1 cellular context compared by ENCODE assay signal in genomic region chr1:39757501-39757900, GRCh38.
TF ChIP-seq lines count a peak whose summit lies in the region.

No MANE protein-coding gene starts in this region.

TF ChIP-seq in K562, 482 proteins besides CTCF, POLR2A, EP300 and RAD21 (continued from another document and continues in another):
- TF ChIP-seq, protein P1, sequence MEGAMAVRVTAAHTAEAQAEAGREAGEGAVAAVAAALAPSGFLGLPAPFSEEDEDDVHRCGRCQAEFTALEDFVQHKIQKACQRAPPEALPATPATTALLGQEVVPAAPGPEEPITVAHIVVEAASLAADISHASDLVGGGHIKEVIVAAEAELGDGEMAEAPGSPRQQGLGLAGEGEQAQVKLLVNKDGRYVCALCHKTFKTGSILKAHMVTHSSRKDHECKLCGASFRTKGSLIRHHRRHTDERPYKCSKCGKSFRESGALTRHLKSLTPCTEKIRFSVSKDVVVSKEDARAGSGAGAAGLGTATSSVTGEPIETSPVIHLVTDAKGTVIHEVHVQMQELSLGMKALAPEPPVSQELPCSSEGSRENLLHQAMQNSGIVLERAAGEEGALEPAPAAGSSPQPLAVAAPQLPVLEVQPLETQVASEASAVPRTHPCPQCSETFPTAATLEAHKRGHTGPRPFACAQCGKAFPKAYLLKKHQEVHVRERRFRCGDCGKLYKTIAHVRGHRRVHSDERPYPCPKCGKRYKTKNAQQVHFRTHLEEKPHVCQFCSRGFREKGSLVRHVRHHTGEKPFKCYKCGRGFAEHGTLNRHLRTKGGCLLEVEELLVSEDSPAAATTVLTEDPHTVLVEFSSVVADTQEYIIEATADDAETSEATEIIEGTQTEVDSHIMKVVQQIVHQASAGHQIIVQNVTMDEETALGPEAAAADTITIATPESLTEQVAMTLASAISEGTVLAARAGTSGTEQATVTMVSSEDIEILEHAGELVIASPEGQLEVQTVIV (CRISPR knock-in tag; IDR thresholded peaks at IDR 0.05; ENCODE audit: borderline replicate concordance) = no peak
- no peak for TF ChIP-seq ZBTB11 (CRISPR knock-in tag; IDR thresholded peaks at IDR 0.05)
- no peak for TF ChIP-seq MECOM (CRISPR knock-in tag; IDR thresholded peaks at IDR 0.05)
- TF ChIP-seq TAL1 (IDR thresholded peaks at IDR 0.05) = peak; percentile 52
- TF ChIP-seq KLF13 (tag; IDR thresholded peaks at IDR 0.05; ENCODE audit: borderline replicate concordance, low read depth) = no peak
- TF ChIP-seq BRF1 (IDR thresholded peaks at IDR 0.05; ENCODE audit: borderline replicate concordance, extremely low read depth, insufficient read length) = no peak
- no peak for TF ChIP-seq ZNF133 (CRISPR knock-in tag; IDR thresholded peaks at IDR 0.05)
- no peak for TF ChIP-seq HIVEP1 (CRISPR knock-in tag; IDR thresholded peaks at IDR 0.05)
- TF ChIP-seq MCM7 (IDR thresholded peaks at IDR 0.05) = no peak
- TF ChIP-seq NFIC (IDR thresholded peaks at IDR 0.05) = peak; percentile 12; the same call in 1 of the 2 replicates
- no peak for TF ChIP-seq XRCC3 (IDR thresholded peaks at IDR 0.05)
- TF ChIP-seq, protein P2, sequence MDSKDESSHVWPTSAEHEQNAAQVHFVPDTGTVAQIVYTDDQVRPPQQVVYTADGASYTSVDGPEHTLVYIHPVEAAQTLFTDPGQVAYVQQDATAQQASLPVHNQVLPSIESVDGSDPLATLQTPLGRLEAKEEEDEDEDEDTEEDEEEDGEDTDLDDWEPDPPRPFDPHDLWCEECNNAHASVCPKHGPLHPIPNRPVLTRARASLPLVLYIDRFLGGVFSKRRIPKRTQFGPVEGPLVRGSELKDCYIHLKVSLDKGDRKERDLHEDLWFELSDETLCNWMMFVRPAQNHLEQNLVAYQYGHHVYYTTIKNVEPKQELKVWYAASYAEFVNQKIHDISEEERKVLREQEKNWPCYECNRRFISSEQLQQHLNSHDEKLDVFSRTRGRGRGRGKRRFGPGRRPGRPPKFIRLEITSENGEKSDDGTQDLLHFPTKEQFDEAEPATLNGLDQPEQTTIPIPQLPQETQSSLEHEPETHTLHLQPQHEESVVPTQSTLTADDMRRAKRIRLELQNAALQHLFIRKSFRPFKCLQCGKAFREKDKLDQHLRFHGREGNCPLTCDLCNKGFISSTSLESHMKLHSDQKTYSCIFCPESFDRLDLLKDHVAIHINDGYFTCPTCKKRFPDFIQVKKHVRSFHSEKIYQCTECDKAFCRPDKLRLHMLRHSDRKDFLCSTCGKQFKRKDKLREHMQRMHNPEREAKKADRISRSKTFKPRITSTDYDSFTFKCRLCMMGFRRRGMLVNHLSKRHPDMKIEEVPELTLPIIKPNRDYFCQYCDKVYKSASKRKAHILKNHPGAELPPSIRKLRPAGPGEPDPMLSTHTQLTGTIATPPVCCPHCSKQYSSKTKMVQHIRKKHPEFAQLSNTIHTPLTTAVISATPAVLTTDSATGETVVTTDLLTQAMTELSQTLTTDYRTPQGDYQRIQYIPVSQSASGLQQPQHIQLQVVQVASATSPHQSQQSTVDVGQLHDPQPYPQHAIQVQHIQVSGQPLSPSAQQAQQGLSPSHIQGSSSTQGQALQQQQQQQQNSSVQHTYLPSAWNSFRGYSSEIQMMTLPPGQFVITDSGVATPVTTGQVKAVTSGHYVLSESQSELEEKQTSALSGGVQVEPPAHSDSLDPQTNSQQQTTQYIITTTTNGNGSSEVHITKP (IDR thresholded peaks at IDR 0.05; ENCODE audit: partially characterized antibody) = no peak
- TF ChIP-seq ZNF121 (CRISPR knock-in tag; conservative IDR thresholded peaks at IDR 0.05) = no peak
- no peak for TF ChIP-seq NFATC3 (IDR thresholded peaks at IDR 0.05)
- TF ChIP-seq ZNF766 (CRISPR knock-in tag; conservative IDR thresholded peaks at IDR 0.05) = no peak
- no peak for TF ChIP-seq PTBP1 (IDR thresholded peaks at IDR 0.05; ENCODE audit: low read depth, low read length)
- TF ChIP-seq, protein P3, sequence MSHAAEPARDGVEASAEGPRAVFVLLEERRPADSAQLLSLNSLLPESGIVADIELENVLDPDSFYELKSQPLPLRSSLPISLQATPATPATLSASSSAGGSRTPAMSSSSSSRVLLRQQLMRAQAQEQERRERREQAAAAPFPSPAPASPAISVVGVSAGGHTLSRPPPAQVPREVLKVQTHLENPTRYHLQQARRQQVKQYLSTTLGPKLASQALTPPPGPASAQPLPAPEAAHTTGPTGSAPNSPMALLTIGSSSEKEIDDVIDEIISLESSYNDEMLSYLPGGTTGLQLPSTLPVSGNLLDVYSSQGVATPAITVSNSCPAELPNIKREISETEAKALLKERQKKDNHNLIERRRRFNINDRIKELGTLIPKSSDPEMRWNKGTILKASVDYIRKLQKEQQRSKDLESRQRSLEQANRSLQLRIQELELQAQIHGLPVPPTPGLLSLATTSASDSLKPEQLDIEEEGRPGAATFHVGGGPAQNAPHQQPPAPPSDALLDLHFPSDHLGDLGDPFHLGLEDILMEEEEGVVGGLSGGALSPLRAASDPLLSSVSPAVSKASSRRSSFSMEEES (CRISPR knock-in tag; IDR thresholded peaks at IDR 0.05) = no peak
- no peak for TF ChIP-seq TCF7L2 (IDR thresholded peaks at IDR 0.05; ENCODE audit: low read depth, low read length)
- TF ChIP-seq GABPB2 (CRISPR knock-in tag; conservative IDR thresholded peaks at IDR 0.05) = no peak
- no peak for TF ChIP-seq SRSF7 (optimal IDR thresholded peaks at IDR 0.05; ENCODE audit: low read depth, low read length)
- no peak for TF ChIP-seq ZNF449 (CRISPR knock-in tag; IDR thresholded peaks at IDR 0.05)
- TF ChIP-seq STAG1 (CRISPR knock-in tag; IDR thresholded peaks at IDR 0.05; ENCODE audit: borderline replicate concordance) = no peak
- TF ChIP-seq NCOR1 (IDR thresholded peaks at IDR 0.05) = peak; percentile 56
- peak; percentile 49 for TF ChIP-seq CBFA2T2 (conservative IDR thresholded peaks at IDR 0.05)
- TF ChIP-seq RHOXF2B (CRISPR knock-in tag; conservative IDR thresholded peaks at IDR 0.05) = no peak
- TF ChIP-seq SMAD3 (CRISPR knock-in tag; conservative IDR thresholded peaks at IDR 0.05) = no peak
- TF ChIP-seq ZNF785 (CRISPR knock-in tag; IDR thresholded peaks at IDR 0.05) = no peak
- TF ChIP-seq, protein P4, sequence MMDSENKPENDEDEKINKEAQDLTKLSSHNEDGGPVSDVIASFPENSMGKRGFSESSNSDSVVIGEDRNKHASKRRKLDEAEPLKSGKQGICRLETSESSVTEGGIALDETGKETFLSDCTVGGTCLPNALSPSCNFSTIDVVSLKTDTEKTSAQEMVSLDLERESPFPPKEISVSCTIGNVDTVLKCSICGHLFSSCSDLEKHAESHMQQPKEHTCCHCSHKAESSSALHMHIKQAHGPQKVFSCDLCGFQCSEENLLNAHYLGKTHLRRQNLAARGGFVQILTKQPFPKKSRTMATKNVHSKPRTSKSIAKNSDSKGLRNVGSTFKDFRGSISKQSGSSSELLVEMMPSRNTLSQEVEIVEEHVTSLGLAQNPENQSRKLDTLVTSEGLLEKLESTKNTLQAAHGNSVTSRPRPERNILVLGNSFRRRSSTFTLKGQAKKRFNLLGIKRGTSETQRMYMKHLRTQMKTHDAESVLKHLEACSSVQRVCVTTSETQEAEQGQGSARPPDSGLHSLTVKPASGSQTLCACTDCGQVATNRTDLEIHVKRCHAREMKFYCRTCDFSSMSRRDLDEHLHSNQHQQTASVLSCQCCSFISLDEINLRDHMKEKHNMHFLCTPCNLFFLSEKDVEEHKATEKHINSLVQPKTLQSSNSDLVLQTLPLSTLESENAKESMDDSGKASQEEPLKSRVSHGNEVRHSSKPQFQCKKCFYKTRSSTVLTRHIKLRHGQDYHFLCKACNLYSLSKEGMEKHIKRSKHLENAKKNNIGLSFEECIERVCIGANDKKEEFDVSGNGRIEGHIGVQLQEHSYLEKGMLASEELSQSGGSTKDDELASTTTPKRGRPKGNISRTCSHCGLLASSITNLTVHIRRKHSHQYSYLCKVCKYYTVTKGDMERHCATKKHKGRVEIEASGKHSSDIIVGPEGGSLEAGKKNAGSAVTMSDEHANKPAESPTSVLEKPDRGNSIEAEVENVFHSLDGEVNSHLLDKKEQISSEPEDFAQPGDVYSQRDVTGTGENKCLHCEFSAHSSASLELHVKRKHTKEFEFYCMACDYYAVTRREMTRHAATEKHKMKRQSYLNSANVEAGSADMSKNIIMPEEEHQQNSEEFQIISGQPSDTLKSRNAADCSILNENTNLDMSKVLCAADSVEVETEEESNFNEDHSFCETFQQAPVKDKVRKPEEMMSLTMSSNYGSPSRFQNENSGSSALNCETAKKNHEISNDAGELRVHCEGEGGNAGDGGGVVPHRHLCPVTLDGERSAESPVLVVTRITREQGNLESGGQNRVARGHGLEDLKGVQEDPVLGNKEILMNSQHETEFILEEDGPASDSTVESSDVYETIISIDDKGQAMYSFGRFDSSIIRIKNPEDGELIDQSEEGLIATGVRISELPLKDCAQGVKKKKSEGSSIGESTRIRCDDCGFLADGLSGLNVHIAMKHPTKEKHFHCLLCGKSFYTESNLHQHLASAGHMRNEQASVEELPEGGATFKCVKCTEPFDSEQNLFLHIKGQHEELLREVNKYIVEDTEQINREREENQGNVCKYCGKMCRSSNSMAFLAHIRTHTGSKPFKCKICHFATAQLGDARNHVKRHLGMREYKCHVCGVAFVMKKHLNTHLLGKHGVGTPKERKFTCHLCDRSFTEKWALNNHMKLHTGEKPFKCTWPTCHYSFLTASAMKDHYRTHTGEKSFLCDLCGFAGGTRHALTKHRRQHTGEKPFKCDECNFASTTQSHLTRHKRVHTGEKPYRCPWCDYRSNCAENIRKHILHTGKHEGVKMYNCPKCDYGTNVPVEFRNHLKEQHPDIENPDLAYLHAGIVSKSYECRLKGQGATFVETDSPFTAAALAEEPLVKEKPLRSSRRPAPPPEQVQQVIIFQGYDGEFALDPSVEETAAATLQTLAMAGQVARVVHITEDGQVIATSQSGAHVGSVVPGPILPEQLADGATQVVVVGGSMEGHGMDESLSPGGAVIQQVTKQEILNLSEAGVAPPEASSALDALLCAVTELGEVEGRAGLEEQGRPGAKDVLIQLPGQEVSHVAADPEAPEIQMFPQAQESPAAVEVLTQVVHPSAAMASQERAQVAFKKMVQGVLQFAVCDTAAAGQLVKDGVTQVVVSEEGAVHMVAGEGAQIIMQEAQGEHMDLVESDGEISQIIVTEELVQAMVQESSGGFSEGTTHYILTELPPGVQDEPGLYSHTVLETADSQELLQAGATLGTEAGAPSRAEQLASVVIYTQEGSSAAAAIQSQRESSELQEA (IDR thresholded peaks at IDR 0.05; ENCODE audit: low read depth) = no peak
- TF ChIP-seq ZNF707 (CRISPR knock-in tag; conservative IDR thresholded peaks at IDR 0.05) = no peak
- no peak for TF ChIP-seq ADNP (tag; IDR thresholded peaks at IDR 0.05)
- no peak for TF ChIP-seq TFAP4 (CRISPR knock-in tag; IDR thresholded peaks at IDR 0.05; ENCODE audit: borderline replicate concordance)
- no peak for TF ChIP-seq HLTF (IDR thresholded peaks at IDR 0.05)
- TF ChIP-seq ZNF780A (CRISPR knock-in tag; IDR thresholded peaks at IDR 0.05) = no peak
- TF ChIP-seq PHF20 (IDR thresholded peaks at IDR 0.05; ENCODE audit: partially characterized antibody) = no peak
- no peak for TF ChIP-seq NKRF (IDR thresholded peaks at IDR 0.05; ENCODE audit: borderline replicate concordance)
